8 cellular contexts compared by ENCODE assay signal in genomic region chr17:42179911-42180410, GRCh38. TPM values are rescaled to one million over a fixed set of nuclear protein-coding genes. Genes with fewer than 3 reads are reported as not detected.
DNase-seq lines count a peak whose midpoint lies in the region; ATAC-seq, FAIRE-seq and TF ChIP-seq lines count a peak whose summit lies in the region.

No MANE protein-coding gene starts in this region.

- no peak for DNase-seq in GM12891 (ENCODE audit: insufficient read length, low spot score)
- peak; percentile 82 for DNase-seq in NCI-H1436 (lab: John Stamatoyannopoulos, UW)
- DNase-seq in adrenal gland = peak; percentile 61 to 74 (median 69)
- no peak for DNase-seq in NCI-H524 treated with DMSO at 0.1 percent for 48 hours (lab: John Stamatoyannopoulos, UW)

- TF ChIP-seq RAD21 in liver (IDR thresholded peaks at IDR 0.05) = no peak

- intact Hi-C loops in adrenal gland (cut with DNase I) = loop anchor here (5.0 kb wide), 2 partner anchors 53 to 63 kb away; no protein-coding TSS in a partner anchor

- FAIRE-seq in GM12891 (lab: Jason Lieb, UNC) = peak; percentile 38

- TF ChIP-seq POLR2A in GM12891 (IDR thresholded peaks at IDR 0.05; ENCODE audit: low read depth, low read length) (no peak), adrenal gland (IDR thresholded peaks at IDR 0.05) (no peak)

- H3K4me1 ChIP-seq in adrenal gland (replicated peaks in 1 of 2) (peaks cover 15 to 31% of the 10 kb centered on the region in 2 donors), liver (ENCODE audit: control insufficient read depth in 4 of 4, insufficient read depth in 4 of 4, low read length in 3 of 4) (peaks cover 6 to 31% (median 17%) of the 10 kb centered on the region in 4 donors)

- H3K4me3 ChIP-seq in adrenal gland = no peak overlapping the region
- H3K4me3 ChIP-seq in liver (ENCODE audit: low read depth in 1 of 3, low read length in 3 of 3) = no peak overlapping the region

- H3K9me3 ChIP-seq in adrenal gland (replicated peaks in 1 of 3) (no peaks in the 10 kb centered on the region), liver (ENCODE audit: control insufficient read depth in 4 of 4, low read length in 3 of 4) (no peaks in the 10 kb centered on the region)

- 11 to 34% (median 16%) methylated on average over 6 to 20 of the region's 20 CpGs for WGBS in adrenal gland, 4 donors
- WGBS in liver = 15% methylated on average over 20 of the region's 20 CpGs

- H3K27me3 ChIP-seq in adrenal gland (no peaks in the 10 kb centered on the region), liver (ENCODE audit: control insufficient read depth in 4 of 4, insufficient read depth in 4 of 4, low read length in 3 of 4) (peaks cover 0 to 3% (median 0%) of the 10 kb centered on the region in 4 donors)

- TF ChIP-seq CTCF in adrenal gland (IDR thresholded peaks at IDR 0.05) (no peak), liver (IDR thresholded peaks at IDR 0.05; ENCODE audit: low read depth, low read length, missing input control) (no peak)

- no peak for ATAC-seq in HG03025 (IDR thresholded peaks at IDR 0.05; ENCODE audit: low FRiP score, unreplicated experiment)
- ATAC-seq in HG03095 (IDR thresholded peaks at IDR 0.05; ENCODE audit: unreplicated experiment) = no peak
- ATAC-seq in HG03342 (IDR thresholded peaks at IDR 0.05; ENCODE audit: unreplicated experiment) = no peak

- H3K9ac ChIP-seq in liver (ENCODE audit: low read depth in 1 of 2, low read length in 2 of 2) = no peak overlapping the region

- H3K27ac ChIP-seq in adrenal gland (no peak overlapping the region), liver (ENCODE audit: low read depth in 1 of 2, low read length in 2 of 2) (no peak overlapping the region)

- H3K36me3 ChIP-seq in adrenal gland (replicated peaks in 1 of 2) (no peaks in the 10 kb centered on the region), liver (ENCODE audit: control insufficient read depth in 4 of 4, insufficient read depth in 3 of 4, low read depth in 1 of 4, low read length in 3 of 4) (no peaks in the 10 kb centered on the region)

TF ChIP-seq in GM12891, 5 proteins besides CTCF, POLR2A, EP300 and RAD21:
- no peak for TF ChIP-seq SPI1 (IDR thresholded peaks at IDR 0.05; ENCODE audit: low read depth, low read length)
- TF ChIP-seq POU2F2 (IDR thresholded peaks at IDR 0.05; ENCODE audit: low read depth, low read length) = no peak
- no peak for TF ChIP-seq POLR2AphosphoS5 (IDR thresholded peaks at IDR 0.05; ENCODE audit: low read depth, low read length)
- TF ChIP-seq TAF1 (IDR thresholded peaks at IDR 0.05; ENCODE audit: low read depth, low read length) = no peak
- no peak for TF ChIP-seq PAX5 (IDR thresholded peaks at IDR 0.05; ENCODE audit: insufficient read depth, low read length, severe bottlenecking)

TF ChIP-seq in liver, 16 proteins besides CTCF, POLR2A, EP300 and RAD21:
- no peak for TF ChIP-seq ZBTB33 (IDR thresholded peaks at IDR 0.05)
- no peak for TF ChIP-seq HNF4A (conservative IDR thresholded peaks at IDR 0.05)
- TF ChIP-seq NR2F2 (IDR thresholded peaks at IDR 0.05) = no peak
- TF ChIP-seq ATF3 (IDR thresholded peaks at IDR 0.05) = no peak
- TF ChIP-seq HNF4G (IDR thresholded peaks at IDR 0.05) = no peak
- TF ChIP-seq REST (IDR thresholded peaks at IDR 0.05) = peak; percentile 99
- TF ChIP-seq TAF1 (conservative IDR thresholded peaks at IDR 0.05) = no peak
TF ChIP-seq in liver: peak in this region for 1.

RNA-seq across cellular contexts. Expression of gene KCNH4, which starts 1.0 kb away (rescaled TPM):
- polyA plus RNA-seq in GM12891 (2012; ENCODE audit: low read depth, missing spikeins) = 0.09 TPM
- total RNA-seq in adrenal gland = under 1 TPM in 6 of 8 donors, not detected in 2; 0.14 to 0.41 (median 0.19) TPM
- 1 to 10 TPM in 1 of 3 donors, under 1 TPM in 2; 0.13 to 1.0 (median 0.26) TPM for polyA plus RNA-seq in adrenal gland
- total RNA-seq in liver = not detected
- under 1 TPM in 1 of 2 donors, not detected in 1; 0.01 TPM for polyA plus RNA-seq in liver

RNA-seq across cellular contexts. Expression of gene HCRT, which starts 5.3 kb away (rescaled TPM):
- polyA plus RNA-seq in GM12891 (2012; ENCODE audit: low read depth, missing spikeins) = not detected
- total RNA-seq in adrenal gland (not detected), liver (not detected)
- polyA plus RNA-seq in adrenal gland (not detected), liver (not detected)

RNA-seq across cellular contexts. Expression of gene GHDC, which starts 14.3 kb away (rescaled TPM):
- polyA plus RNA-seq in GM12891 (2012; ENCODE audit: low read depth, missing spikeins) = 14.3 TPM
- total RNA-seq in adrenal gland (100 to 1,000 TPM in 1 of 8 donors, 10 to 100 TPM in 7; 36.4 to 344 (median 73.6) TPM), liver (10 to 100 TPM; 10.0 to 17.6 TPM)
- polyA plus RNA-seq in adrenal gland (10 to 100 TPM; 10.5 to 33.9 (median 30.4) TPM), liver (10 to 100 TPM; 10.5 to 14.2 TPM)

RNA-seq across cellular contexts. Expression of gene RAB5C, which starts 25.2 kb away (rescaled TPM):
- 58.1 TPM for polyA plus RNA-seq in GM12891 (2012; ENCODE audit: low read depth, missing spikeins)
- total RNA-seq in adrenal gland (100 to 1,000 TPM; 126 to 216 (median 163) TPM), liver (10 to 100 TPM; 53.7 to 60.0 TPM)
- polyA plus RNA-seq in adrenal gland (100 to 1,000 TPM in 2 of 3 donors, 10 to 100 TPM in 1; 55.8 to 206 (median 115) TPM), liver (100 to 1,000 TPM in 1 of 2 donors, 10 to 100 TPM in 1; 53.5 to 107 TPM)

RNA-seq across cellular contexts. Expression of gene HSPB9, which starts 57.4 kb away (rescaled TPM):
- 0.14 TPM for polyA plus RNA-seq in GM12891 (2012; ENCODE audit: low read depth, missing spikeins)
- under 1 TPM in 4 of 8 donors, not detected in 4; 0.14 to 0.27 (median 0.17) TPM for total RNA-seq in adrenal gland
- polyA plus RNA-seq in adrenal gland = under 1 TPM in 2 of 3 donors, not detected in 1; 0.20 to 0.72 TPM
- total RNA-seq in liver = under 1 TPM; 0.17 to 0.42 TPM
- polyA plus RNA-seq in liver = 1 to 10 TPM in 1 of 2 donors, under 1 TPM in 1; 0.69 to 4.0 TPM

Comparison
In these comparisons a context has a peak if more than half of its experiments do, and no peak if none do; other contexts are left out.
1. DNase-seq: peak in NCI-H1436 (single experiment) and adrenal gland (7 of 7); none in GM12891 (single experiment) and NCI-H524 treated with DMSO at 0.1 percent for 48 hours (single experiment).